In the genomic region with DNA sequence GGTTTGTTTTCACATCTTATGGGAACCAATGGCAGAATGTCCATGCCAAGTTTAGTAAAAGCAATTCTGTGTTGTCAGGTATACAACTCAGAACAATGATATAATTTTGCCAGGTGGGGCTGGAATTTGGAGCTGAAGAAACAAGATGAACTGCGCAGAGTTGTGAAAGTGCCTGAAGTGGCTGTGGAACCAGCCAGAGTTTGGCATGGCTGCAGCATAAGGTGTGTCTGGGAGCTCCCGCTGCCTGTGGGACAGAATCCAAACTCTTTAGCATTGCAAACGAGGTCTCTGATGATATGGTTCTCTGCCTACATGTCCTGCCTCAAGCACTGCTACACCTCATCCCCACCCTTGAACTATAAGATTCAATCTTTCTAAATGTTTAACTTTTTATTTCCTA, we compare ENCODE assay signal across 28 cellular contexts.
"Had no signal": no experiment of that assay in that cellular context is flagged by ENCODE, and none has a peak within 500 bp of the region (broad histone marks: within the 10 kb centered on the region; RNA-seq: fewer than 3 reads in every experiment).

No MANE protein-coding gene starts in this region.

- H3K36me3 Mint-ChIP-seq: activated CD4-positive, alpha-beta memory T cell treated with anti-CD3 and anti-CD28 coated beads for 36 hours; activated naive CD4-positive, alpha-beta T cell treated with anti-CD3 and anti-CD28 coated beads, Interleukin-2, amount 10 ng/mL, durations not matched to agents 7 days and 5 days; activated naive CD8-positive, alpha-beta T cell treated with anti-CD3 and anti-CD28 coated beads, Interleukin-2, amount 10 ng/mL, durations not matched to agents 7 days and 5 days; mesothelial cell of epicardium; naive thymus-derived CD4-positive, alpha-beta T cell; stimulated activated memory B cell treated with anti-CD40 and anti-IgM and Interleukin-4, amounts not matched to agents 10 μg/mL and 1 μg/mL and 100 μg/mL, for 72 hours had no signal

- H3K4me1 Mint-ChIP-seq: activated CD4-positive, alpha-beta T cell treated with anti-CD3 and anti-CD28 coated beads, Interleukin-2, amount 10 ng/mL, durations not matched to agents 24 days and 14 days; activated naive CD4-positive, alpha-beta T cell treated with anti-CD3 and anti-CD28 coated beads, Interleukin-2, amount 10 ng/mL, durations not matched to agents 7 days and 5 days; activated naive CD8-positive, alpha-beta T cell treated with anti-CD3 and anti-CD28 coated beads, Interleukin-2, amount 10 ng/mL, durations not matched to agents 7 days and 5 days; stimulated activated memory B cell treated with anti-CD40 and anti-IgM and Interleukin-4, amounts not matched to agents 10 μg/mL and 1 μg/mL and 100 μg/mL, for 72 hours; stimulated activated naive CD8-positive, alpha-beta T cell treated with anti-CD3 and anti-CD28 coated beads, Interleukin-15, amount 100 ng/mL, for 72 hours had no signal

- ATAC-seq: gastrocnemius medialis; naive thymus-derived CD4-positive, alpha-beta T cell; right lobe of liver; stimulated activated naive CD8-positive, alpha-beta T cell treated with anti-CD3 and anti-CD28 coated beads, Interleukin-15, amount 100 ng/mL, for 72 hours had no signal

- H3K4me1 ChIP-seq: gastrocnemius medialis, right lobe of liver, tibial nerve had no signal

- H3K27ac ChIP-seq: brain microvascular endothelial cell, gastrocnemius medialis, ovary, right lobe of liver, tibial nerve had no signal

- H3K9me3 Mint-ChIP-seq: activated CD4-positive, alpha-beta memory T cell treated with anti-CD3 and anti-CD28 coated beads for 36 hours; activated CD4-positive, alpha-beta T cell treated with anti-CD3 and anti-CD28 coated beads, Interleukin-2, amount 10 ng/mL, durations not matched to agents 24 days and 14 days; activated naive CD4-positive, alpha-beta T cell treated with anti-CD3 and anti-CD28 coated beads, Interleukin-2, amount 10 ng/mL, durations not matched to agents 7 days and 5 days; activated naive CD8-positive, alpha-beta T cell treated with anti-CD3 and anti-CD28 coated beads, Interleukin-2, amount 10 ng/mL, durations not matched to agents 7 days and 5 days; activated T-helper 1 cell treated with anti-CD3 and anti-CD28 coated beads, Interleukin-12 subunit alpha, Interleukin-12 subunit beta, Interleukin-2, Interleukin-4 antibody, amounts not matched to agents 30 ng/mL and 10 ng/mL and 1 ng/mL, durations not matched to agents 14 hours and 24 hours and 36 hours; endodermal cell; stimulated activated naive CD8-positive, alpha-beta T cell treated with anti-CD3 and anti-CD28 coated beads, Interleukin-15, amount 100 ng/mL, for 72 hours had no signal

- H3K27me3 ChIP-seq: brain microvascular endothelial cell, gastrocnemius medialis, ovary, right lobe of liver, tibial nerve had no signal

- H3K36me3 ChIP-seq: brain microvascular endothelial cell, gastrocnemius medialis, ovary, right lobe of liver, tibial nerve had no signal

- H3K27me3 Mint-ChIP-seq: activated CD4-positive, alpha-beta T cell treated with anti-CD3 and anti-CD28 coated beads, Interleukin-2, amount 10 ng/mL, durations not matched to agents 24 days and 14 days; activated naive CD4-positive, alpha-beta T cell treated with anti-CD3 and anti-CD28 coated beads, Interleukin-2, amount 10 ng/mL, durations not matched to agents 7 days and 5 days; activated naive CD8-positive, alpha-beta T cell treated with anti-CD3 and anti-CD28 coated beads, Interleukin-2, amount 10 ng/mL, durations not matched to agents 7 days and 5 days; progenitor cell of endocrine pancreas; stimulated activated naive CD8-positive, alpha-beta T cell treated with anti-CD3 and anti-CD28 coated beads, Interleukin-15, amount 100 ng/mL, for 72 hours had no signal

- H3K27ac Mint-ChIP-seq: activated CD4-positive, alpha-beta memory T cell treated with anti-CD3 and anti-CD28 coated beads for 36 hours; activated CD4-positive, alpha-beta T cell treated with anti-CD3 and anti-CD28 coated beads, Interleukin-2, amount 10 ng/mL, durations not matched to agents 24 days and 14 days; activated naive CD4-positive, alpha-beta T cell treated with anti-CD3 and anti-CD28 coated beads, Interleukin-2, amount 10 ng/mL, durations not matched to agents 7 days and 5 days; activated naive CD8-positive, alpha-beta T cell treated with anti-CD3 and anti-CD28 coated beads, Interleukin-2, amount 10 ng/mL, durations not matched to agents 7 days and 5 days; activated T-helper 1 cell treated with anti-CD3 and anti-CD28 coated beads, Interleukin-12 subunit alpha, Interleukin-12 subunit beta, Interleukin-2, Interleukin-4 antibody, amounts not matched to agents 30 ng/mL and 10 ng/mL and 1 ng/mL, durations not matched to agents 14 hours and 24 hours and 36 hours; endodermal cell; mesothelial cell of epicardium; naive thymus-derived CD4-positive, alpha-beta T cell; progenitor cell of endocrine pancreas; stimulated activated memory B cell treated with anti-CD40 and anti-IgM and Interleukin-4, amounts not matched to agents 10 μg/mL and 1 μg/mL and 100 μg/mL, for 72 hours; stimulated activated naive CD8-positive, alpha-beta T cell treated with anti-CD3 and anti-CD28 coated beads, Interleukin-15, amount 100 ng/mL, for 72 hours had no signal

- H3K9me3 ChIP-seq: gastrocnemius medialis, ovary, right lobe of liver, tibial nerve had no signal

- H3K4me3 ChIP-seq: gastrocnemius medialis, ovary, right lobe of liver, tibial nerve had no signal

- DNase-seq: activated CD4-positive, alpha-beta memory T cell treated with anti-CD3 and anti-CD28 coated beads for 36 hours; activated CD4-positive, alpha-beta T cell treated with anti-CD3 and anti-CD28 coated beads, Interleukin-2, amount 10 ng/mL, durations not matched to agents 24 days and 14 days; activated CD4-positive, CD25-positive, alpha-beta regulatory T cell treated with anti-CD3 and anti-CD28 coated beads, Interleukin-2, amount 50 U/mL, for 72 hours; activated CD8-positive, alpha-beta memory T cell treated with anti-CD3 and anti-CD28 coated beads, Interleukin-2, amount 50 U/mL, for 4 hours; activated effector memory CD4-positive, alpha-beta T cell treated with anti-CD3 and anti-CD28 coated beads, Interleukin-2, amount 50 U/mL, for 16 hours; activated naive CD4-positive, alpha-beta T cell treated with anti-CD3 and anti-CD28 coated beads, Interleukin-2, amount 10 ng/mL, durations not matched to agents 7 days and 5 days; activated naive CD8-positive, alpha-beta T cell treated with anti-CD3 and anti-CD28 coated beads, Interleukin-2, amount 10 ng/mL, durations not matched to agents 7 days and 5 days; activated T-cell treated with anti-CD3 and anti-CD28 coated beads, Interleukin-2, amount 50 U/mL, for 1 hour; brain microvascular endothelial cell; caudate nucleus; cortex of kidney; endodermal cell; gastrocnemius medialis; glutamatergic neuron; naive thymus-derived CD4-positive, alpha-beta T cell; ovary; right lobe of liver; stimulated activated CD4-positive, alpha-beta T cell treated with anti-CD3 and anti-CD28 coated beads, Interleukin-1b, Interleukin-23, amount 100 ng/mL, for 48 hours; stimulated activated CD4-positive, alpha-beta T cell treated with anti-CD3 and anti-CD28 coated beads, Interleukin-4, amount 100 ng/mL, for 4 hours; stimulated activated CD8-positive, alpha-beta memory T cell treated with anti-CD3 and anti-CD28 coated beads, Interleukin-4, amount 100 ng/mL, for 48 hours; stimulated activated naive CD8-positive, alpha-beta T cell treated with anti-CD3 and anti-CD28 coated beads, Interleukin-15, amount 100 ng/mL, for 72 hours; substantia nigra; T-helper 2 cell had no signal

- H3K4me3 Mint-ChIP-seq: activated CD4-positive, alpha-beta memory T cell treated with anti-CD3 and anti-CD28 coated beads for 36 hours; activated CD4-positive, alpha-beta T cell treated with anti-CD3 and anti-CD28 coated beads, Interleukin-2, amount 10 ng/mL, durations not matched to agents 24 days and 14 days; activated naive CD4-positive, alpha-beta T cell treated with anti-CD3 and anti-CD28 coated beads, Interleukin-2, amount 10 ng/mL, durations not matched to agents 7 days and 5 days; activated naive CD8-positive, alpha-beta T cell treated with anti-CD3 and anti-CD28 coated beads, Interleukin-2, amount 10 ng/mL, durations not matched to agents 7 days and 5 days; activated T-helper 1 cell treated with anti-CD3 and anti-CD28 coated beads, Interleukin-12 subunit alpha, Interleukin-12 subunit beta, Interleukin-2, Interleukin-4 antibody, amounts not matched to agents 30 ng/mL and 10 ng/mL and 1 ng/mL, durations not matched to agents 14 hours and 24 hours and 36 hours; endodermal cell; mesothelial cell of epicardium; naive thymus-derived CD4-positive, alpha-beta T cell; stimulated activated memory B cell treated with anti-CD40 and anti-IgM and Interleukin-4, amounts not matched to agents 10 μg/mL and 1 μg/mL and 100 μg/mL, for 72 hours; stimulated activated naive CD8-positive, alpha-beta T cell treated with anti-CD3 and anti-CD28 coated beads, Interleukin-15, amount 100 ng/mL, for 72 hours had no signal
